ENCODE assay signal across 32 cellular contexts in the genomic region with DNA sequence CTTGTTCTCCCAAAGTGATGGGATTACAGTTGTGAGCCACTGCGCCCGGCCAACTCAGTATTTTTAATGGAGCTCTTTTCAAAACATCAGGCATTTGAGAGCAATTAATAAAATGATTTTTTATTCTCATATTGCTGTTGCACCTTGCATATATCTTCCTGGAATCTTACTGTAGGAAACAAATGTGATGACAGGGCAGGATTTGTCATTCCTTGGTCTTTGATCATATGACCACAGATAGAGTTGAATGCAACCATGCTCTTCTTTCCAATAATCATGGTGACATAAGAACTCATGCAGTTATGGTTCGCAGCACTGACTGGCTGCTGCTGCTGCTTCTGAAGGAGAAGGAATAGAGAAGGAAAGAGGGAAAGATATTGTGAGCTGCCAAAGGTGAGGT. TPM values are rescaled to one million over a fixed set of nuclear protein-coding genes. Genes with fewer than 3 reads are reported as not detected.
"Had no signal": no experiment of that assay in that cellular context is flagged by ENCODE, and none has a peak within 500 bp of the region (broad histone marks: within the 10 kb centered on the region; RNA-seq: fewer than 3 reads in every experiment).

No MANE protein-coding gene starts in this region.

- H3K4me2 ChIP-seq: neural progenitor cell, smooth muscle cell had no signal

- ATAC-seq: natural killer cell; psoas muscle; right cardiac atrium; sciatic nerve; stimulated activated memory B cell treated with anti-CD40 and anti-IgM and Interleukin-4, amounts not matched to agents 10 μg/mL and 1 μg/mL and 100 μg/mL, for 72 hours; stimulated activated naive CD8-positive, alpha-beta T cell treated with anti-CD3 and anti-CD28 coated beads, Interleukin-15, amount 100 ng/mL, for 72 hours; stimulated activated naive CD8-positive, alpha-beta T cell treated with anti-CD3 and anti-CD28 coated beads, Interleukin-15, Interleukin-2, amounts not matched to agents 100 U/mL and 50 U/mL, for 24 hours; upper lobe of right lung had no signal

- H2AFZ ChIP-seq: neural progenitor cell, parathyroid adenoma had no signal

- H3K4me3 ChIP-seq: neural progenitor cell, ovary, psoas muscle, skin epidermis, smooth muscle cell, spleen, suprapubic skin, testis, tibial artery, transverse colon, upper lobe of right lung, uterus had no signal

- H3K4me1 ChIP-seq: neural progenitor cell, parathyroid adenoma, psoas muscle, spleen, suprapubic skin, tibial artery, upper lobe of right lung, uterus had no signal

- H3K36me3 ChIP-seq: neural progenitor cell, ovary, spleen, suprapubic skin, tibial artery, transverse colon, upper lobe of right lung, uterus had no signal

- DNase-seq: natural killer cell; occipital lobe; ovary; posterior cingulate gyrus; psoas muscle; right cardiac atrium; spleen; stimulated activated CD4-positive, alpha-beta T cell treated with anti-CD3 and anti-CD28 coated beads, Interleukin-12 subunit alpha, Interleukin-12 subunit beta, amount 100 ng/mL, for 4 hours; stimulated activated CD4-positive, alpha-beta T cell treated with anti-CD3 and anti-CD28 coated beads, Interleukin-1b, Interleukin-23, amount 100 ng/mL, for 48 hours; stimulated activated CD4-positive, alpha-beta T cell treated with anti-CD3 and anti-CD28 coated beads, Interleukin-4, amount 100 ng/mL, for 1 hour; stimulated activated CD4-positive, alpha-beta T cell treated with anti-CD3 and anti-CD28 coated beads, Interleukin-4, amount 100 ng/mL, for 4 hours; stimulated activated CD8-positive, alpha-beta memory T cell treated with anti-CD3 and anti-CD28 coated beads, Interleukin-4, amount 100 ng/mL, for 48 hours; stimulated activated naive CD4-positive, alpha-beta T cell; stimulated activated naive CD8-positive, alpha-beta T cell treated with anti-CD3 and anti-CD28 coated beads, Interleukin-15, amount 100 ng/mL, for 72 hours; stimulated activated naive CD8-positive, alpha-beta T cell treated with anti-CD3 and anti-CD28 coated beads, Interleukin-15, Interleukin-2, amounts not matched to agents 100 U/mL and 50 U/mL, for 24 hours; substantia nigra; testis; tibial artery; transverse colon; upper lobe of right lung; uterus had no signal

- H3K9ac ChIP-seq: neural progenitor cell, parathyroid adenoma had no signal

- H3K9me3 ChIP-seq: ovary, psoas muscle, spleen, suprapubic skin, testis, tibial artery, transverse colon, upper lobe of right lung, uterus had no signal

- H3K27me3 ChIP-seq: neural progenitor cell, ovary, spleen, suprapubic skin, testis, tibial artery, transverse colon, upper lobe of right lung, uterus had no signal

- H3K27ac ChIP-seq: neural progenitor cell, ovary, parathyroid adenoma, psoas muscle, skin epidermis, spleen, suprapubic skin, testis, upper lobe of right lung, uterus had no signal

- H3K79me2 ChIP-seq: parathyroid adenoma had no signal

RNA-seq across cellular contexts. Expression of a gene that starts 28.1 kb away (rescaled TPM):
- total RNA-seq: natural killer cell, occipital lobe, osteoblast, progenitor cell of endocrine pancreas, psoas muscle, renal cortical epithelial cell, sciatic nerve, smooth muscle cell, spleen, suprapubic skin, upper lobe of right lung, urinary bladder, uterus had no signal
- polyA plus RNA-seq: ovary, psoas muscle, smooth muscle cell, spleen had no signal
